In genomic region chr10:43596546-43596945, GRCh38 we compare ENCODE assay signal across 1 cellular context.
TF ChIP-seq lines count a peak whose summit lies in the region.

No MANE protein-coding gene starts in this region.

TF ChIP-seq in GM12878, 131 proteins besides CTCF, POLR2A, EP300 and RAD21:
- TF ChIP-seq FOS (IDR thresholded peaks at IDR 0.05; ENCODE audit: borderline replicate concordance, extremely low read depth, insufficient read length) (no peak), JUND (IDR thresholded peaks at IDR 0.05; ENCODE audit: low read depth, low read length) (no peak), MTA3 (IDR thresholded peaks at IDR 0.05; ENCODE audit: borderline replicate concordance, low read length) (no peak), NKRF (conservative IDR thresholded peaks at IDR 0.05) (no peak), ATF7 (IDR thresholded peaks at IDR 0.05; ENCODE audit: low read depth) (no peak), NFXL1 (IDR thresholded peaks at IDR 0.05; ENCODE audit: borderline replicate concordance) (no peak), CBFB (IDR thresholded peaks at IDR 0.05; ENCODE audit: low read depth) (no peak), BCL3 (IDR thresholded peaks at IDR 0.05; ENCODE audit: borderline replicate concordance, insufficient read depth, low read depth, low read length, poor library complexity, severe bottlenecking) (no peak), RELA (IDR thresholded peaks at IDR 0.05; ENCODE audit: borderline replicate concordance, partially characterized antibody) (no peak), ZNF274 (IDR thresholded peaks at IDR 0.05; ENCODE audit: insufficient read depth, insufficient read length) (no peak)
TF ChIP-seq in GM12878: peak in this region for 0.
